Comparison of ENCODE assay signal across 8 cellular contexts in the genomic region with DNA sequence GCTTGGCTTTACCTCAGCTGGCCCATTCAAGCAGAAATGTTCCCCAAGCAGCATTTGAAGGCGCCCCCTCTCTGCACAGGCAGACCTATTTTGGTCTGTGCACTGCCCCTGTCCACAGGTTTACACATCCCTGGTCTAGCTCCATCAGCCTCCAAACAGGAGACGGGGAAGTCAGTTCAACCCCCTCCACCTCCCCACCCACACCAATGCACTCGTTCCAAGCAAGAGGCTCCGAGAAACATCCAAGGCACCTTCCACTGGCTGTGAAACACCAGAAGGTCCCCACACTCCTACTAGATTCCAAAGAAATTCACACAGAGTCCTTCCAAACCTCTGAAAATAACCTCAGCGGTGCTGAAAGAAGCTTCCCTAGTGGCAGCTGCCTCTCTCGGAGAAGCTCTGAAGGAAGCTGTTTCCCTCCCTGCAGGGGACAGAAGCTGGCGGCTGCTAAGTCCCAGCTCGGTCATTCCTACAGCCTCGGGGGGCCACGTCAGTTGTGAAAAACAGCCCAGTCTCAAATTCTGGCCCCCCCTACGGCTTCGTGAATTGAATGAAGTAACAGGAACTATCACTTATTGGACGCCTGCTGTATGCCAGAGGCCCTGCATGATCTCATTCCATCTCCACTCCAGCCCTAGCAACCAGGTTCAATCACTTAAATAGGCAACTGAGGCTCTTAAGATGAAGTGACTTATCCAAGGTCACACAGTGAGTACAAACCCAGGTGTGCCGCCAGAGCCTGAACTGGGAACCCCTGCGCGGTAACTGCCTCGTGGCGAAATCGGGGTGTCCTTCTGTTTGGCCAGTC. TPM values are rescaled to one million over a fixed set of nuclear protein-coding genes. Genes with fewer than 3 reads are reported as not detected.
DNase-seq lines count a peak whose midpoint lies in the region; ATAC-seq, FAIRE-seq and TF ChIP-seq lines count a peak whose summit lies in the region.

No MANE protein-coding gene starts in this region.

- H3K9me3 ChIP-seq in K562 (replicated peaks; ENCODE audit: control insufficient read depth, insufficient read depth, low read depth, low read length) (no peaks in the 10 kb centered on the region), liver (ENCODE audit: control insufficient read depth in 4 of 4, low read length in 3 of 4) (no peaks in the 10 kb centered on the region), thoracic aorta (no peaks in the 10 kb centered on the region)

- TF ChIP-seq CTCF in K562 (IDR thresholded peaks at IDR 0.05 in 2 of 3, conservative IDR thresholded peaks at IDR 0.05 in 1 of 3; ENCODE audit: insufficient read depth in 2 of 3, low read depth in 1 of 3, low read length in 3 of 3) = peak in 2 of 3 experiments; percentile 19 to 21; a peak in 2 of 6 replicates
- TF ChIP-seq CTCF in liver (IDR thresholded peaks at IDR 0.05; ENCODE audit: low read depth, low read length, missing input control) = no peak
- TF ChIP-seq CTCF in thoracic aorta (IDR thresholded peaks at IDR 0.05) = no peak

- no peaks in the 10 kb centered on the region for H3K27me3 ChIP-seq in K562 (ENCODE audit: control insufficient read depth in 2 of 2, insufficient read depth in 2 of 2, low read length in 2 of 2)
- H3K27me3 ChIP-seq in liver (ENCODE audit: control insufficient read depth in 4 of 4, insufficient read depth in 4 of 4, low read length in 3 of 4) = no peaks in the 10 kb centered on the region
- H3K27me3 ChIP-seq in thoracic aorta (replicated peaks; ENCODE audit: insufficient read depth) = no peaks in the 10 kb centered on the region

- in situ Hi-C loops in K562 (cut with MboI) = no loop called here

- DNase-seq in DMS53 (lab: John Stamatoyannopoulos, UW) = peak; percentile 67
- no peak for DNase-seq in DMS53 treated with DMSO at 0.1 percent for 48 hours (lab: John Stamatoyannopoulos, UW; ENCODE audit: unreplicated experiment)
- DNase-seq in Jurkat, Clone E6-1 (ENCODE audit: low read depth, low spot score) = no peak
- DNase-seq in K562 (ENCODE audit: extremely low read depth in 1 of 4, low spot score in 3 of 4) = peak in 2 of 4 experiments; percentile 24 to 39
- DNase-seq in thoracic aorta (ENCODE audit: low spot score) = no peak
- no peak for DNase-seq in SKM-1 (lab: John Stamatoyannopoulos, UW; ENCODE audit: unreplicated experiment)
- DNase-seq in NCI-H446 (lab: John Stamatoyannopoulos, UW) = no peak

- H3K4me2 ChIP-seq in K562 (ENCODE audit: insufficient read depth, low read length) = peak overlapping the region; percentile 99

- H3K4me1 ChIP-seq in K562 (replicated peaks in 1 of 2; ENCODE audit: control insufficient read depth in 2 of 2, insufficient read depth in 2 of 2, low read length in 2 of 2) (peaks cover 16 to 21% of the 10 kb centered on the region in 2 experiments; a peak in 4 of 5 replicates), liver (ENCODE audit: control insufficient read depth in 4 of 4, insufficient read depth in 4 of 4, low read length in 3 of 4) (peaks cover 6 to 46% (median 32%) of the 10 kb centered on the region in 4 donors), thoracic aorta (ENCODE audit: control insufficient read depth in 1 of 2, low read depth in 2 of 2) (peaks cover 17 to 38% of the 10 kb centered on the region in 2 donors)

- WGBS in K562 (ENCODE audit: insufficient coverage, low coverage, missing lambda C conversion rate) = 2% methylated on average over 19 of the region's 19 CpGs
- WGBS in liver = 5% methylated on average over 19 of the region's 19 CpGs

- H4K20me1 ChIP-seq in K562 (replicated peaks; ENCODE audit: control insufficient read depth, insufficient read depth, low read length) = peaks cover 13% of the 10 kb centered on the region; the same call in 1 of the 2 replicates

- TSS peak; percentile 39 for BruUV-seq in K562 (replicated peaks; lab: Mats Ljungman, UMichigan)

- H3K27ac ChIP-seq in K562 (ENCODE audit: extremely low read depth, low read depth, low read length) = peak overlapping the region; percentile 100
- H3K27ac ChIP-seq in liver (ENCODE audit: low read depth in 1 of 2, low read length in 2 of 2) = peak overlapping the region; percentile 99 to 100
- peak overlapping the region; percentile 99 for H3K27ac ChIP-seq in thoracic aorta

- CTCF ChIA-PET in K562 (lab: Yijun Ruan, JAX; ENCODE audit: low intra/inter-chr PET ratio) = no interaction called here

- TF ChIP-seq EP300 in K562 (IDR thresholded peaks at IDR 0.05; ENCODE audit: low read length) = no peak

- TF ChIP-seq POLR2A in K562 (conservative IDR thresholded peaks at IDR 0.05) = no peak

- H3K36me3 ChIP-seq in K562 (ENCODE audit: control insufficient read depth, insufficient read depth, low read length) = peaks cover 22% of the 10 kb centered on the region; the same call in 1 of the 3 replicates
- H3K36me3 ChIP-seq in liver (ENCODE audit: control insufficient read depth in 4 of 4, insufficient read depth in 3 of 4, low read depth in 1 of 4, low read length in 3 of 4) = no peaks in the 10 kb centered on the region
- peaks cover 8% of the 10 kb centered on the region for H3K36me3 ChIP-seq in thoracic aorta

- intact Hi-C loops in K562 (cut with micrococcal nuclease) = loop anchor here (2.0 kb wide), 1 partner anchor 14 kb away; no protein-coding TSS in a partner anchor

- H3K4me3 ChIP-seq in Jurkat, Clone E6-1 (ENCODE audit: low read length) = peak overlapping the region; percentile 93
- peak overlapping the region; percentile 93 for H3K4me3 ChIP-seq in K562
- H3K4me3 ChIP-seq in liver (ENCODE audit: low read depth in 1 of 3, low read length in 3 of 3) = peak overlapping the region; percentile 82 to 96 (median 94)
- peak overlapping the region; percentile 95 for H3K4me3 ChIP-seq in thoracic aorta

- TF ChIP-seq RAD21 in K562 (CRISPR knock-in tag; conservative IDR thresholded peaks at IDR 0.05 in 1 of 2, IDR thresholded peaks at IDR 0.05 in 1 of 2) (no peak), liver (IDR thresholded peaks at IDR 0.05) (no peak)

- peaks cover 57% of the 10 kb centered on the region for H3K79me2 ChIP-seq in K562 (ENCODE audit: control insufficient read depth, insufficient read depth, low read length)

- POLR2A ChIA-PET in K562 (lab: Yijun Ruan, JAX) = interaction anchor here (0.5 to 3.0 kb wide), 13 partner anchors 9 to 1271 kb away, joined by 3 to 14 read pairs (median 3); no protein-coding TSS in a partner anchor

- no peaks in the 10 kb centered on the region for H3K9me1 ChIP-seq in K562 (ENCODE audit: control insufficient read depth, insufficient read depth, low read length)

- H3K9ac ChIP-seq in K562 (ENCODE audit: insufficient read depth in 1 of 2, low read depth in 2 of 2, low read length in 2 of 2) (peak overlapping the region; percentile 95 to 99), liver (ENCODE audit: low read depth in 1 of 2, low read length in 2 of 2) (peak overlapping the region; percentile 92 to 93)

- ATAC-seq in K562 (peak; percentile 14), thoracic aorta (ENCODE audit: insufficient number of reproducible peaks, low FRiP score, low read depth) (no peak)

- H2AFZ ChIP-seq in K562 (ENCODE audit: low read depth, low read length) = peak overlapping the region; percentile 100; the same call in 1 of the 2 replicates

- peak; percentile 62 for FAIRE-seq in K562 (lab: Jason Lieb, UNC)

TF ChIP-seq in liver, 16 proteins besides CTCF, POLR2A, EP300 and RAD21 (continues in another document):
- no peak for TF ChIP-seq HNF4A (conservative IDR thresholded peaks at IDR 0.05)

RNA-seq across cellular contexts. Expression of gene SPATA2, which starts 0.8 kb away (rescaled TPM):
- 7.5 TPM for polyA plus RNA-seq in Jurkat, Clone E6-1 (2012; ENCODE audit: insufficient read depth, insufficient read length)
- total RNA-seq in K562 (2011; cell fraction: chromatin; rRNA removed; ENCODE audit: low replicate concordance) = 8.9 and 19.4 TPM in 2 replicates
- 11.3 and 13.7 TPM in 2 replicates for total RNA-seq in K562 (2011; cell fraction: nucleolus; rRNA removed)
- total RNA-seq in K562 (2011; cell fraction: nucleoplasm; rRNA removed) = 8.9 and 10.6 TPM in 2 replicates
- total RNA-seq in K562 (2014; rRNA removed) (2.6 and 2.7 TPM in 2 replicates), K562 (2014; rRNA removed; fragmentation: Illumina TruSeq; extraction: Trizol) (2.2 and 2.5 TPM in 2 replicates), K562 (2015; rRNA removed; fragmentation: Illumina TruSeq; extraction: Trizol) (2.6 and 2.7 TPM in 2 replicates), K562 (2021) (8.0 and 8.2 TPM in 2 replicates), liver (1 to 10 TPM; 1.3 to 1.5 TPM), thoracic aorta (1 to 10 TPM; 3.9 to 7.3 TPM)
- polyA plus RNA-seq in K562 (2011; rRNA removed) (3.8 and 7.3 TPM in 2 replicates), K562 (2014; fragmentation: Illumina TruSeq; extraction: Trizol) (5.0 and 6.7 TPM in 2 replicates), K562 (2014; fragmentation: Nextera tagmentation; extraction: Ambion mirVana) (under 1 TPM; 0.46 to 0.59 TPM), K562 (2014; rRNA removed) (3.2 and 4.0 TPM in 2 replicates), liver (1 to 10 TPM; 1.2 to 3.4 TPM)
- polyA plus RNA-seq in K562 (2011; cell fraction: cytosol; rRNA removed) = 5.4 and 6.6 TPM in 2 replicates
- polyA plus RNA-seq in K562 (2011; cell fraction: nucleus; rRNA removed) = 6.0 and 6.9 TPM in 2 replicates
- 4.3 and 4.6 TPM in 2 replicates for polyA plus RNA-seq in K562 (2012)
- polyA minus RNA-seq in K562 (2011; rRNA and poly(A)+ RNA removed) = 3.8 and 4.3 TPM in 2 replicates
- polyA minus RNA-seq in K562 (2011; cell fraction: cytosol; rRNA and poly(A)+ RNA removed) = 3.8 and 4.3 TPM in 2 replicates
- 3.0 and 3.8 TPM in 2 replicates for polyA minus RNA-seq in K562 (2011; cell fraction: nucleus; rRNA and poly(A)+ RNA removed)

RNA-seq across cellular contexts. Expression of gene RNF114, which starts 21.7 kb away (rescaled TPM):
- polyA plus RNA-seq in Jurkat, Clone E6-1 (2012; ENCODE audit: insufficient read depth, insufficient read length) = 83.2 TPM
- total RNA-seq in K562 (2011; cell fraction: chromatin; rRNA removed; ENCODE audit: low replicate concordance) = 128 TPM in 2 replicates
- total RNA-seq in K562 (2011; cell fraction: nucleolus; rRNA removed) = 83.2 and 92.9 TPM in 2 replicates
- 138 and 187 TPM in 2 replicates for total RNA-seq in K562 (2011; cell fraction: nucleoplasm; rRNA removed)
- total RNA-seq in K562 (2014; rRNA removed) = 53.5 and 82.2 TPM in 2 replicates
- total RNA-seq in K562 (2014; rRNA removed; fragmentation: Illumina TruSeq; extraction: Trizol) = 62.6 and 66.5 TPM in 2 replicates
- total RNA-seq in K562 (2015; rRNA removed; fragmentation: Illumina TruSeq; extraction: Trizol) = 54.5 and 57.2 TPM in 2 replicates
- total RNA-seq in K562 (2021) = 89.1 and 90.3 TPM in 2 replicates
- polyA plus RNA-seq in K562 (2011; rRNA removed) = 102 and 111 TPM in 2 replicates
- 130 and 133 TPM in 2 replicates for polyA plus RNA-seq in K562 (2011; cell fraction: cytosol; rRNA removed)
- polyA plus RNA-seq in K562 (2011; cell fraction: nucleus; rRNA removed) = 116 and 131 TPM in 2 replicates
- 78.1 and 81.2 TPM in 2 replicates for polyA plus RNA-seq in K562 (2012)
- 75.8 and 81.2 TPM in 2 replicates for polyA plus RNA-seq in K562 (2014; fragmentation: Illumina TruSeq; extraction: Trizol)
- 10 to 100 TPM; 38.6 to 64.5 TPM for polyA plus RNA-seq in K562 (2014; fragmentation: Nextera tagmentation; extraction: Ambion mirVana)
- polyA plus RNA-seq in K562 (2014; rRNA removed) = 55.9 and 76.9 TPM in 2 replicates
- polyA minus RNA-seq in K562 (2011; rRNA and poly(A)+ RNA removed) = 63.1 and 64.7 TPM in 2 replicates
- 44.9 and 69.4 TPM in 2 replicates for polyA minus RNA-seq in K562 (2011; cell fraction: cytosol; rRNA and poly(A)+ RNA removed)
- polyA minus RNA-seq in K562 (2011; cell fraction: nucleus; rRNA and poly(A)+ RNA removed) = 42.4 and 53.6 TPM in 2 replicates
- total RNA-seq in liver = 10 to 100 TPM; 30.9 to 87.9 TPM
- polyA plus RNA-seq in liver = 10 to 100 TPM; 33.8 to 48.0 TPM
- total RNA-seq in thoracic aorta = 100 to 1,000 TPM in 1 of 2 donors, 10 to 100 TPM in 1; 82.4 to 128 TPM

Comparison
In these comparisons a context has a peak if more than half of its experiments do, and no peak if none do; other contexts are left out.
1. CTCF ChIP-seq: peak in K562 (2 of 3); none in liver (single experiment) and thoracic aorta (single experiment).
2. Peak in every context shown above with its lines, with median percentiles within 50 percentile points of each other: H3K4me3 ChIP-seq and H3K27ac ChIP-seq.